Comparison of ENCODE assay signal across 7 cellular contexts in the genomic region with DNA sequence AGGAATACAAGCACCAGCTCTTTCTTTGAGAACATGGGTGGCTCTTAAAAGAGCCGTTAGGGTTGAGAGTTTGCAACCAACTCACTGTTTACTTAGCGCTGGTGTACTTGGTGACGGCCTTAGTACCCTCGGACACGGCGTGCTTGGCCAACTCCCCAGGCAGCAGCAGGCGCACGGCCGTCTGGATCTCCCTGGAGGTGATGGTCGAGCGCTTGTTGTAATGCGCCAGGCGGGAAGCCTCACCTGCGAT.
DNase-seq lines count a peak whose midpoint lies in the region; ATAC-seq, FAIRE-seq and TF ChIP-seq lines count a peak whose summit lies in the region.
"Not testable (repeated sequence)": the region's sequence is repeated elsewhere in the genome, so short reads cannot be mapped to it uniquely, and the experiment has no call there.

No MANE protein-coding gene starts in this region.

- H3K79me2 ChIP-seq in parathyroid adenoma: not testable (repeated sequence)

- not testable (repeated sequence) for H3K27me3 ChIP-seq in Peyer's patch; breast epithelium; iPS DF 6.9 (ENCODE audit: control insufficient read depth, insufficient read depth, low read length); parathyroid adenoma (ENCODE audit: control insufficient read depth, insufficient read depth, low read length)

- H3K4me3 ChIP-seq in Peyer's patch (peak overlapping the region; percentile 42 to 68 (median 56)), breast epithelium (peak overlapping the region; percentile 46 to 66 (median 63)), iPS DF 6.9 (ENCODE audit: low read length) (peak overlapping the region; percentile 89), parathyroid adenoma (ENCODE audit: low read depth, low read length) (peak overlapping the region; percentile 58)

- not testable (repeated sequence) for DNase-seq in GM12891 (ENCODE audit: insufficient read length, low spot score); Peyer's patch; breast epithelium (ENCODE audit: low spot score in 2 of 2); iPS DF 6.9 (ENCODE audit: low read depth, low spot score)

- H3K36me3 ChIP-seq in Peyer's patch; breast epithelium; iPS DF 6.9 (ENCODE audit: control insufficient read depth, insufficient read depth, low read length); parathyroid adenoma (ENCODE audit: control insufficient read depth, insufficient read depth, low read length): not testable (repeated sequence)

- FAIRE-seq in GM12891 (lab: Jason Lieb, UNC): not testable (repeated sequence)

- peak; percentile 92 for TF ChIP-seq POLR2A in GM12891 (IDR thresholded peaks at IDR 0.05; ENCODE audit: low read depth, low read length)
- not testable (repeated sequence) for TF ChIP-seq POLR2A in Peyer's patch (IDR thresholded peaks at IDR 0.05); breast epithelium (IDR thresholded peaks at IDR 0.05)

- ATAC-seq in GM21825 (IDR thresholded peaks at IDR 0.05; ENCODE audit: unreplicated experiment) (peak; percentile 3), HG03460 (IDR thresholded peaks at IDR 0.05; ENCODE audit: unreplicated experiment) (peak; percentile 8)

- WGBS in iPS DF 6.9 (ENCODE audit: insufficient coverage, insufficient read length): no CpG with 5 or more reads among the region's 14 CpGs

- TF ChIP-seq CTCF in Peyer's patch (IDR thresholded peaks at IDR 0.05); breast epithelium (IDR thresholded peaks at IDR 0.05); parathyroid adenoma (IDR thresholded peaks at IDR 0.05): not testable (repeated sequence)

- H3K4me1 ChIP-seq in Peyer's patch; breast epithelium; iPS DF 6.9 (ENCODE audit: control insufficient read depth, insufficient read depth, low read length); parathyroid adenoma: not testable (repeated sequence)

- H3K27ac ChIP-seq in Peyer's patch (peak overlapping the region; percentile 91 to 95 (median 93)), breast epithelium (peak overlapping the region; percentile 88 to 89), iPS DF 6.9 (ENCODE audit: low read length) (peak overlapping the region; percentile 89), parathyroid adenoma (peak overlapping the region; percentile 29)

- intact Hi-C loops in breast epithelium (cut with DNase I; ENCODE audit: low total_unique reads): not testable (repeated sequence)

- peak overlapping the region; percentile 21 for H2AFZ ChIP-seq in parathyroid adenoma

- H3K4me2 ChIP-seq in parathyroid adenoma (ENCODE audit: low read length): peak overlapping the region; percentile 74

- not testable (repeated sequence) for H3K9me3 ChIP-seq in Peyer's patch; breast epithelium; iPS DF 6.9 (ENCODE audit: control insufficient read depth, insufficient read depth, low read length); parathyroid adenoma (ENCODE audit: control insufficient read depth, low read length)

- H3K9ac ChIP-seq in parathyroid adenoma: not testable (repeated sequence)

TF ChIP-seq in GM12891, 5 proteins besides CTCF, POLR2A, EP300 and RAD21:
- peak; percentile 91 for TF ChIP-seq POLR2AphosphoS5 (IDR thresholded peaks at IDR 0.05; ENCODE audit: low read depth, low read length)

Comparison
In these comparisons a context has a peak if more than half of its experiments do, and no peak if none do; other contexts are left out.
1. H3K27ac ChIP-seq: peak in every context shown above with its lines; median percentile 93 in Peyer's patch; 89 in iPS DF 6.9; 88 in breast epithelium; 29 in parathyroid adenoma.